In the genomic region with DNA sequence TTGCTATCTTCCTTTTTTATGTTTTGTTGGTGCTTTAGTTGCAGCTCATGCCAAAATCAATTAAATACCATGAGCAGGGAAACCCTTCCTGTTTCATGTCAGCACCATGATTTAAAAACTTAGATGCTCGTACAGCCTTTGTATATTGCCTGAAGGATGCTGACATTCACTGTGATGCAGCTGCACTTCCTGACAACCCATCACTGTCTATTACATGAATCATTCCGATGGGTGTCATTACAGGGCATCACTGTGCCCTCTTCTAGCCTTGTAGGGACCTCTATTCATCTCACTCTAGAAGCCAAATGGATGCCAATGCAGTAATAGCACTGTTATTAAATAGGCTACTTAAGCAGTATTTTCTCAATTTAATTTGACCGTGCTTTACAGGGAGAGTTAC, we compare ENCODE assay signal across 3 cellular contexts.
TF ChIP-seq lines count a peak whose summit lies in the region.

No MANE protein-coding gene starts in this region.

TF ChIP-seq in A549, 52 proteins besides CTCF, POLR2A, EP300 and RAD21:
- TF ChIP-seq ZSCAN20 (CRISPR knock-in tag; IDR thresholded peaks at IDR 0.05): no peak
- no peak for TF ChIP-seq HEYL (CRISPR knock-in tag; IDR thresholded peaks at IDR 0.05)
- no peak for TF ChIP-seq CBX2 (IDR thresholded peaks at IDR 0.05; ENCODE audit: borderline replicate concordance, low read depth)
- no peak for TF ChIP-seq RARB (CRISPR knock-in tag; IDR thresholded peaks at IDR 0.05)
- TF ChIP-seq EHF (CRISPR knock-in tag; IDR thresholded peaks at IDR 0.05): no peak
- TF ChIP-seq, protein P1, sequence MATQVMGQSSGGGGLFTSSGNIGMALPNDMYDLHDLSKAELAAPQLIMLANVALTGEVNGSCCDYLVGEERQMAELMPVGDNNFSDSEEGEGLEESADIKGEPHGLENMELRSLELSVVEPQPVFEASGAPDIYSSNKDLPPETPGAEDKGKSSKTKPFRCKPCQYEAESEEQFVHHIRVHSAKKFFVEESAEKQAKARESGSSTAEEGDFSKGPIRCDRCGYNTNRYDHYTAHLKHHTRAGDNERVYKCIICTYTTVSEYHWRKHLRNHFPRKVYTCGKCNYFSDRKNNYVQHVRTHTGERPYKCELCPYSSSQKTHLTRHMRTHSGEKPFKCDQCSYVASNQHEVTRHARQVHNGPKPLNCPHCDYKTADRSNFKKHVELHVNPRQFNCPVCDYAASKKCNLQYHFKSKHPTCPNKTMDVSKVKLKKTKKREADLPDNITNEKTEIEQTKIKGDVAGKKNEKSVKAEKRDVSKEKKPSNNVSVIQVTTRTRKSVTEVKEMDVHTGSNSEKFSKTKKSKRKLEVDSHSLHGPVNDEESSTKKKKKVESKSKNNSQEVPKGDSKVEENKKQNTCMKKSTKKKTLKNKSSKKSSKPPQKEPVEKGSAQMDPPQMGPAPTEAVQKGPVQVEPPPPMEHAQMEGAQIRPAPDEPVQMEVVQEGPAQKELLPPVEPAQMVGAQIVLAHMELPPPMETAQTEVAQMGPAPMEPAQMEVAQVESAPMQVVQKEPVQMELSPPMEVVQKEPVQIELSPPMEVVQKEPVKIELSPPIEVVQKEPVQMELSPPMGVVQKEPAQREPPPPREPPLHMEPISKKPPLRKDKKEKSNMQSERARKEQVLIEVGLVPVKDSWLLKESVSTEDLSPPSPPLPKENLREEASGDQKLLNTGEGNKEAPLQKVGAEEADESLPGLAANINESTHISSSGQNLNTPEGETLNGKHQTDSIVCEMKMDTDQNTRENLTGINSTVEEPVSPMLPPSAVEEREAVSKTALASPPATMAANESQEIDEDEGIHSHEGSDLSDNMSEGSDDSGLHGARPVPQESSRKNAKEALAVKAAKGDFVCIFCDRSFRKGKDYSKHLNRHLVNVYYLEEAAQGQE (IDR thresholded peaks at IDR 0.05): no peak
- TF ChIP-seq CBX8 (IDR thresholded peaks at IDR 0.05): no peak
- TF ChIP-seq, protein P2, sequence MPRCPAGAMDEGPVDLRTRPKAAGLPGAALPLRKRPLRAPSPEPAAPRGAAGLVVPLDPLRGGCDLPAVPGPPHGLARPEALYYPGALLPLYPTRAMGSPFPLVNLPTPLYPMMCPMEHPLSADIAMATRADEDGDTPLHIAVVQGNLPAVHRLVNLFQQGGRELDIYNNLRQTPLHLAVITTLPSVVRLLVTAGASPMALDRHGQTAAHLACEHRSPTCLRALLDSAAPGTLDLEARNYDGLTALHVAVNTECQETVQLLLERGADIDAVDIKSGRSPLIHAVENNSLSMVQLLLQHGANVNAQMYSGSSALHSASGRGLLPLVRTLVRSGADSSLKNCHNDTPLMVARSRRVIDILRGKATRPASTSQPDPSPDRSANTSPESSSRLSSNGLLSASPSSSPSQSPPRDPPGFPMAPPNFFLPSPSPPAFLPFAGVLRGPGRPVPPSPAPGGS (IDR thresholded peaks at IDR 0.05): no peak
- TF ChIP-seq, protein P3, sequence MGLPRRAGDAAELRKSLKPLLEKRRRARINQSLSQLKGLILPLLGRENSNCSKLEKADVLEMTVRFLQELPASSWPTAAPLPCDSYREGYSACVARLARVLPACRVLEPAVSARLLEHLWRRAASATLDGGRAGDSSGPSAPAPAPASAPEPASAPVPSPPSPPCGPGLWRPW (IDR thresholded peaks at IDR 0.05): no peak
- no peak for TF ChIP-seq JUNB (IDR thresholded peaks at IDR 0.05)
- no peak for TF ChIP-seq BHLHE40 (IDR thresholded peaks at IDR 0.05; ENCODE audit: low read depth, low read length)
- no peak for TF ChIP-seq MAFK (IDR thresholded peaks at IDR 0.05; ENCODE audit: partially characterized antibody)
- TF ChIP-seq ZNF302 (CRISPR knock-in tag; IDR thresholded peaks at IDR 0.05): no peak
- TF ChIP-seq HOXB13 (CRISPR knock-in tag; IDR thresholded peaks at IDR 0.05; ENCODE audit: low read depth): no peak
- TF ChIP-seq TFCP2L1 (CRISPR knock-in tag; IDR thresholded peaks at IDR 0.05): no peak
- TF ChIP-seq RFX5 (IDR thresholded peaks at IDR 0.05): no peak
- TF ChIP-seq CEBPB (IDR thresholded peaks at IDR 0.05): no peak

TF ChIP-seq in IMR-90, 13 proteins besides CTCF, POLR2A, EP300 and RAD21:
- no peak for TF ChIP-seq CHD1 (IDR thresholded peaks at IDR 0.05; ENCODE audit: low read depth, low read length)
- no peak for TF ChIP-seq NFE2L2 (IDR thresholded peaks at IDR 0.05; ENCODE audit: low read depth, low read length)

TF ChIP-seq in H1, 55 proteins besides CTCF, POLR2A, EP300 and RAD21:
- TF ChIP-seq CTBP2 (IDR thresholded peaks at IDR 0.05; ENCODE audit: borderline replicate concordance, insufficient read depth, insufficient read length, low read length) (no peak), SUZ12 (IDR thresholded peaks at IDR 0.05; ENCODE audit: low read length) (no peak), GABPA (IDR thresholded peaks at IDR 0.05; ENCODE audit: borderline replicate concordance, insufficient read depth, low read length) (no peak), SAP30 (IDR thresholded peaks at IDR 0.05; ENCODE audit: insufficient read depth, insufficient replicate concordance, low read length) (no peak), GTF2F1 (IDR thresholded peaks at IDR 0.05; ENCODE audit: borderline replicate concordance, low read depth, low read length) (no peak), RXRA (IDR thresholded peaks at IDR 0.05; ENCODE audit: insufficient read depth, low read depth, low read length) (no peak), KDM1A (IDR thresholded peaks at IDR 0.05; ENCODE audit: borderline replicate concordance, low read length) (no peak), TAF1 (IDR thresholded peaks at IDR 0.05; ENCODE audit: low read depth, low read length) (no peak), TBP (IDR thresholded peaks at IDR 0.05; ENCODE audit: low read depth, low read length) (no peak), SP4 (IDR thresholded peaks at IDR 0.05; ENCODE audit: low read length) (no peak), POU5F1 (IDR thresholded peaks at IDR 0.05; ENCODE audit: low read depth, low read length) (no peak), TAF7 (optimal IDR thresholded peaks at IDR 0.05; ENCODE audit: borderline replicate concordance, low read depth, low read length) (no peak)
- TF ChIP-seq, protein P4, sequence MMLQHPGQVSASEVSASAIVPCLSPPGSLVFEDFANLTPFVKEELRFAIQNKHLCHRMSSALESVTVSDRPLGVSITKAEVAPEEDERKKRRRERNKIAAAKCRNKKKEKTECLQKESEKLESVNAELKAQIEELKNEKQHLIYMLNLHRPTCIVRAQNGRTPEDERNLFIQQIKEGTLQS (IDR thresholded peaks at IDR 0.05; ENCODE audit: insufficient read depth, low read depth, low read length): no peak
TF ChIP-seq in H1: peak in this region for 0.
